In genomic region chr9:27787941-27788340, GRCh38 we compare ENCODE assay signal across 15 cellular contexts.
DNase-seq lines count a peak whose midpoint lies in the region; TF ChIP-seq lines count a peak whose summit lies in the region.
"Had no signal": no experiment of that assay in that cellular context is flagged by ENCODE, and none has a peak within 500 bp of the region (broad histone marks: within the 10 kb centered on the region; RNA-seq: fewer than 3 reads in every experiment).

No MANE protein-coding gene starts in this region.

- peak; percentile 14 for TF ChIP-seq RAD21 in Ishikawa (IDR thresholded peaks at IDR 0.05; ENCODE audit: low read depth)

- H3K27ac ChIP-seq in tibial nerve: no peak overlapping the region
- H3K27ac ChIP-seq in esophagus muscularis mucosa (replicated peaks in 1 of 4): no peak overlapping the region
- H3K27ac ChIP-seq: PC-9, sigmoid colon, upper lobe of left lung had no signal

- TF ChIP-seq CTCF in BE2C (IDR thresholded peaks at IDR 0.05; ENCODE audit: low read depth, low read length): peak; percentile 37
- TF ChIP-seq CTCF in tibial nerve (IDR thresholded peaks at IDR 0.05): no peak
- TF ChIP-seq CTCF in esophagus muscularis mucosa (IDR thresholded peaks at IDR 0.05): no peak

- no peaks in the 10 kb centered on the region for H3K4me1 ChIP-seq in BE2C
- no peaks in the 10 kb centered on the region for H3K4me1 ChIP-seq in tibial nerve
- no peaks in the 10 kb centered on the region for H3K4me1 ChIP-seq in esophagus muscularis mucosa
- H3K4me1 ChIP-seq: sigmoid colon, upper lobe of left lung had no signal

- H3K27me3 ChIP-seq in BE2C: no peaks in the 10 kb centered on the region
- H3K27me3 ChIP-seq in tibial nerve: no peaks in the 10 kb centered on the region
- no peaks in the 10 kb centered on the region for H3K27me3 ChIP-seq in esophagus muscularis mucosa
- H3K27me3 ChIP-seq: sigmoid colon, upper lobe of left lung had no signal

- no peak for TF ChIP-seq POLR2A in tibial nerve (IDR thresholded peaks at IDR 0.05)
- TF ChIP-seq POLR2A in esophagus muscularis mucosa (IDR thresholded peaks at IDR 0.05; ENCODE audit: low read depth): no peak

- intact Hi-C loops in esophagus muscularis mucosa (cut with DNase I): no loop called here

- H3K4me3 ChIP-seq in BE2C (ENCODE audit: low read depth, low read length) (no peak overlapping the region), tibial nerve (no peak overlapping the region), esophagus muscularis mucosa (no peak overlapping the region)
- H3K4me3 ChIP-seq: PC-9, sigmoid colon, upper lobe of left lung had no signal

- DNase-seq in BE2C: no peak
- peak; percentile 6 for DNase-seq in UCSD-AML1 (lab: John Stamatoyannopoulos, UW; ENCODE audit: unreplicated experiment)
- DNase-seq in iPS DF 4.7 (ENCODE audit: extremely low read depth, low spot score): peak; percentile 49
- DNase-seq in NCI-H1694 treated with DMSO at 0.1 percent for 48 hours (lab: John Stamatoyannopoulos, UW): no peak
- no peak for DNase-seq in tibial nerve (ENCODE audit: low spot score in 2 of 2)
- no peak for DNase-seq in superior temporal gyrus (ENCODE audit: extremely low spot score)
- DNase-seq in esophagus muscularis mucosa (ENCODE audit: extremely low spot score): no peak
- DNase-seq: effector memory CD4-positive, alpha-beta T cell; NCI-H1417 treated with DMSO at 0.1 percent for 48 hours; NCI-H345; PC-9; sigmoid colon; stimulated activated CD4-positive, alpha-beta T cell treated with anti-CD3 and anti-CD28 coated beads, Interleukin-4, amount 100 ng/mL, for 4 hours; upper lobe of left lung had no signal

- H3K36me3 ChIP-seq in BE2C (no peaks in the 10 kb centered on the region), tibial nerve (no peaks in the 10 kb centered on the region), esophagus muscularis mucosa (no peaks in the 10 kb centered on the region)
- H3K36me3 ChIP-seq: sigmoid colon, upper lobe of left lung had no signal

- 39 to 43% methylated on average over 2 of the region's 2 CpGs for WGBS in tibial nerve, 2 donors
- WGBS in esophagus muscularis mucosa: 59% methylated on average over 2 of the region's 2 CpGs

- H3K9me3 ChIP-seq in BE2C (peaks cover 2% of the 10 kb centered on the region; the same call in 1 of the 2 replicates), tibial nerve (peaks cover 0 to 10% (median 0%) of the 10 kb centered on the region in 4 donors), esophagus muscularis mucosa (no peaks in the 10 kb centered on the region)
- H3K9me3 ChIP-seq: sigmoid colon, upper lobe of left lung had no signal

- TF ChIP-seq EP300 in Ishikawa (IDR thresholded peaks at IDR 0.05; ENCODE audit: borderline replicate concordance) (no peak), tibial nerve (IDR thresholded peaks at IDR 0.05) (no peak), esophagus muscularis mucosa (IDR thresholded peaks at IDR 0.05) (no peak)

TF ChIP-seq in Ishikawa, 13 proteins besides CTCF, POLR2A, EP300 and RAD21:
- TF ChIP-seq TCF12 (IDR thresholded peaks at IDR 0.05; ENCODE audit: low read depth) (no peak), MAX (IDR thresholded peaks at IDR 0.05) (no peak), CREB1 (IDR thresholded peaks at IDR 0.05; ENCODE audit: low read depth) (no peak), EGR1 (IDR thresholded peaks at IDR 0.05) (no peak)

Comparison
In these comparisons a context has a peak if more than half of its experiments do, and no peak if none do; other contexts are left out.
1. DNase-seq: peak in UCSD-AML1 (single experiment) and iPS DF 4.7 (single experiment); none in BE2C (single experiment), NCI-H1694 treated with DMSO at 0.1 percent for 48 hours (single experiment), tibial nerve (0 of 2), superior temporal gyrus (single experiment) and esophagus muscularis mucosa (single experiment).